13 cellular contexts compared by ENCODE assay signal in genomic region chr1:2278591-2279209, GRCh38. TPM values are rescaled to one million over a fixed set of nuclear protein-coding genes. Genes with fewer than 3 reads are reported as not detected.
DNase-seq lines count a peak whose midpoint lies in the region; ATAC-seq, FAIRE-seq and TF ChIP-seq lines count a peak whose summit lies in the region.
"Had no signal": no experiment of that assay in that cellular context is flagged by ENCODE, and none has a peak within 500 bp of the region (broad histone marks: within the 10 kb centered on the region; RNA-seq: fewer than 3 reads in every experiment).

No MANE protein-coding gene starts in this region.

- H3K18ac ChIP-seq in IMR-90 (ENCODE audit: low read depth, low read length): peak overlapping the region; percentile 72

- in situ Hi-C loops in IMR-90 (cut with MboI; ENCODE audit: low sequenced_read_pairs): no loop called here

- dilution Hi-C loops in IMR-90 (cut with HindIII; ENCODE audit: low sequenced_read_pairs, unreplicated experiment): no loop called here

- H2BK5ac ChIP-seq in IMR-90 (ENCODE audit: low read depth, low read length, poor library complexity, severe bottlenecking): peak overlapping the region; percentile 82

- peak overlapping the region; percentile 82 for H3K4ac ChIP-seq in IMR-90 (ENCODE audit: low read depth, low read length)

- no peak overlapping the region for H3K27ac Mint-ChIP-seq in activated T-helper 2 cell treated with anti-CD3 and anti-CD28 coated beads, Interferon-gamma antibody, Interleukin-2, Interleukin-4, amounts not matched to agents 10 μg/mL and 5 μg/mL and 100 μg/mL, durations not matched to agents 14 hours and 24 hours and 36 hours
- H3K27ac Mint-ChIP-seq: stimulated activated naive CD8-positive, alpha-beta T cell treated with anti-CD3 and anti-CD28 coated beads, Interleukin-15, Interleukin-2, amounts not matched to agents 100 ng/mL and 50 ng/mL, for 24 hours had no signal

- WGBS in IMR-90 (ENCODE audit: extremely low coverage in 2 of 2, insufficient read length in 1 of 2), 2 experiments: no CpG with 5 or more reads among the region's 16 CpGs

- H4K5ac ChIP-seq in IMR-90 (ENCODE audit: low read depth, low read length): peak overlapping the region; percentile 65; the same call in 1 of the 2 replicates

- H3K36me3 Mint-ChIP-seq in activated T-helper 2 cell treated with anti-CD3 and anti-CD28 coated beads, Interferon-gamma antibody, Interleukin-2, Interleukin-4, amounts not matched to agents 10 μg/mL and 5 μg/mL and 100 μg/mL, durations not matched to agents 14 hours and 24 hours and 36 hours (ENCODE audit: low read depth): peaks cover 18% of the 10 kb centered on the region

- H2BK20ac ChIP-seq in IMR-90 (ENCODE audit: low read depth, low read length): peak overlapping the region; percentile 48; the same call in 1 of the 2 replicates

- TF ChIP-seq POLR2A in IMR-90 (IDR thresholded peaks at IDR 0.05; ENCODE audit: low read depth, low read length): no peak
- no peak for TF ChIP-seq POLR2A in GM12891 (IDR thresholded peaks at IDR 0.05; ENCODE audit: low read depth, low read length)

- peaks cover 13 to 67% of the 10 kb centered on the region in 2 experiments for H3K79me1 ChIP-seq in IMR-90 (ENCODE audit: low read depth in 1 of 2, low read length in 2 of 2)

- H3K9me3 ChIP-seq in IMR-90 (ENCODE audit: control insufficient read depth, insufficient read depth, low read length) (no peaks in the 10 kb centered on the region), mucosa of rectum (ENCODE audit: control insufficient read depth in 2 of 2, low read length in 2 of 2) (no peaks in the 10 kb centered on the region)

- no peak overlapping the region for H3K56ac ChIP-seq in IMR-90 (ENCODE audit: extremely low read depth, insufficient read depth, low read length)

- peak overlapping the region; percentile 76 for H2BK120ac ChIP-seq in IMR-90 (ENCODE audit: low read depth, low read length)

- no peaks in the 10 kb centered on the region for H3K27me3 Mint-ChIP-seq in activated T-helper 2 cell treated with anti-CD3 and anti-CD28 coated beads, Interferon-gamma antibody, Interleukin-2, Interleukin-4, amounts not matched to agents 10 μg/mL and 5 μg/mL and 100 μg/mL, durations not matched to agents 14 hours and 24 hours and 36 hours (ENCODE audit: low read depth)
- H3K27me3 Mint-ChIP-seq: stimulated activated naive CD8-positive, alpha-beta T cell treated with anti-CD3 and anti-CD28 coated beads, Interleukin-15, Interleukin-2, amounts not matched to agents 100 ng/mL and 50 ng/mL, for 24 hours had no signal

- CTCF ChIA-PET in IMR-90 (lab: Yijun Ruan, JAX): interaction anchor here (0.6 kb wide), 1 partner anchor 38 kb away, joined by 5 read pairs; no protein-coding TSS in a partner anchor

- H3K14ac ChIP-seq in IMR-90 (replicated peaks; ENCODE audit: low read depth, low read length): peak overlapping the region; percentile 82

- peaks cover 6% of the 10 kb centered on the region for H3K36me3 ChIP-seq in IMR-90 (ENCODE audit: control insufficient read depth, insufficient read depth, low read length)
- peaks cover 0 to 4% of the 10 kb centered on the region in 2 donors for H3K36me3 ChIP-seq in mucosa of rectum (ENCODE audit: control insufficient read depth in 2 of 2, insufficient read depth in 2 of 2, low read length in 2 of 2)

- TF ChIP-seq RAD21 in IMR-90 (IDR thresholded peaks at IDR 0.05; ENCODE audit: low read length): no peak

- peak overlapping the region; percentile 82 to 86; a peak in 3 of 4 replicates for H4K8ac ChIP-seq in IMR-90 (ENCODE audit: low read depth in 2 of 2, low read length in 2 of 2)

- no TSS peak for BruUV-seq in IMR-90 (replicated peaks; lab: Mats Ljungman, UMichigan)

- peaks cover 56% of the 10 kb centered on the region for H4K20me1 ChIP-seq in IMR-90 (ENCODE audit: insufficient read depth, low read length)

- H3K9ac ChIP-seq in IMR-90 (ENCODE audit: low read depth, low read length): peak overlapping the region; percentile 52
- H3K9ac ChIP-seq in mucosa of rectum (ENCODE audit: low read depth in 1 of 2, low read length in 2 of 2): peak overlapping the region in 1 of 2 donors; percentile 17

- peaks cover 52% of the 10 kb centered on the region for H3K4me1 ChIP-seq in IMR-90 (ENCODE audit: control insufficient read depth, insufficient read depth, low read length)
- peaks cover 24 to 27% of the 10 kb centered on the region in 2 donors for H3K4me1 ChIP-seq in mucosa of rectum (ENCODE audit: control insufficient read depth in 2 of 2, insufficient read depth in 2 of 2, low read length in 2 of 2)

- H4K91ac ChIP-seq in IMR-90 (ENCODE audit: insufficient read depth, low read depth, low read length): peak overlapping the region; percentile 84

- H3K4me2 ChIP-seq in IMR-90 (ENCODE audit: low read depth, low read length): peak overlapping the region; percentile 79

- ATAC-seq in IMR-90 (ENCODE audit: low read depth): no peak; the same call in 1 of the 2 replicates
- no peak for ATAC-seq in GM19467 (IDR thresholded peaks at IDR 0.05; ENCODE audit: unreplicated experiment)

- TF ChIP-seq CTCF in IMR-90 (conservative IDR thresholded peaks at IDR 0.05; ENCODE audit: low read depth, low read length) (no peak), dorsolateral prefrontal cortex (IDR thresholded peaks at IDR 0.05 in 54 of 56, conservative IDR thresholded peaks at IDR 0.05 in 2 of 56; ENCODE audit: low read depth in 1 of 56, partially characterized antibody in 56 of 56) (no peak)

- H3K4me3 Mint-ChIP-seq in activated T-helper 2 cell treated with anti-CD3 and anti-CD28 coated beads, Interferon-gamma antibody, Interleukin-2, Interleukin-4, amounts not matched to agents 10 μg/mL and 5 μg/mL and 100 μg/mL, durations not matched to agents 14 hours and 24 hours and 36 hours (ENCODE audit: low read depth): no peak overlapping the region
- H3K4me3 Mint-ChIP-seq: stimulated activated naive CD8-positive, alpha-beta T cell treated with anti-CD3 and anti-CD28 coated beads, Interleukin-15, Interleukin-2, amounts not matched to agents 100 ng/mL and 50 ng/mL, for 24 hours had no signal

- no peaks in the 10 kb centered on the region for H3K27me3 ChIP-seq in IMR-90 (ENCODE audit: control insufficient read depth, insufficient read depth, low read length)
- H3K27me3 ChIP-seq in dorsolateral prefrontal cortex: no peaks in the 10 kb centered on the region
- no peaks in the 10 kb centered on the region for H3K27me3 ChIP-seq in mucosa of rectum (ENCODE audit: control insufficient read depth in 2 of 2, insufficient read depth in 2 of 2, low read length in 2 of 2)

- no peaks in the 10 kb centered on the region for H3K9me3 Mint-ChIP-seq in activated T-helper 2 cell treated with anti-CD3 and anti-CD28 coated beads, Interferon-gamma antibody, Interleukin-2, Interleukin-4, amounts not matched to agents 10 μg/mL and 5 μg/mL and 100 μg/mL, durations not matched to agents 14 hours and 24 hours and 36 hours
- H3K9me3 Mint-ChIP-seq: stimulated activated naive CD8-positive, alpha-beta T cell treated with anti-CD3 and anti-CD28 coated beads, Interleukin-15, Interleukin-2, amounts not matched to agents 100 ng/mL and 50 ng/mL, for 24 hours had no signal

- peaks cover 26% of the 10 kb centered on the region for H3K9me1 ChIP-seq in IMR-90 (ENCODE audit: insufficient read depth, low read length)

- H3K4me3 ChIP-seq in IMR-90 (ENCODE audit: insufficient read depth, low read depth, low read length) (no peak overlapping the region), dorsolateral prefrontal cortex (no peak overlapping the region), mucosa of rectum (ENCODE audit: low read length in 2 of 2) (no peak overlapping the region)

- FAIRE-seq in GM12891 (lab: Jason Lieb, UNC): no peak
- FAIRE-seq: RCC 7860 had no signal

- H3K23ac ChIP-seq in IMR-90 (ENCODE audit: low read depth, low read length): peak overlapping the region; percentile 76

- intact Hi-C loops in IMR-90 (cut with micrococcal nuclease): loop anchor here (5.0 kb wide), 1 partner anchor 46 kb away; no protein-coding TSS in a partner anchor
- intact Hi-C loops in dorsolateral prefrontal cortex (cut with DNase I): no loop called here
- intact Hi-C loops in activated T-helper 2 cell treated with anti-CD3 and anti-CD28 coated beads, Interferon-gamma antibody, Interleukin-2, Interleukin-4, amounts not matched to agents 10 μg/mL and 5 μg/mL and 100 μg/mL, durations not matched to agents 14 hours and 24 hours and 36 hours (cut with micrococcal nuclease): no loop called here

- H3K27ac ChIP-seq in IMR-90 (ENCODE audit: insufficient read depth, low read length): peak overlapping the region; percentile 95
- H3K27ac ChIP-seq in dorsolateral prefrontal cortex: peak overlapping the region in 34 of 59 donors; percentile 9 to 85 (median 40)
- peak overlapping the region; percentile 31 to 52 for H3K27ac ChIP-seq in mucosa of rectum (ENCODE audit: low read depth in 2 of 2, low read length in 2 of 2)
- peak overlapping the region; percentile 7 for H3K27ac ChIP-seq in substantia nigra (ENCODE audit: low read depth, low read length, poor library complexity, severe bottlenecking)

- H2AFZ ChIP-seq in IMR-90 (replicated peaks; ENCODE audit: low read length, poor library complexity): peak overlapping the region; percentile 77

- H2BK15ac ChIP-seq in IMR-90 (ENCODE audit: low read depth, low read length): peak overlapping the region; percentile 22; the same call in 1 of the 3 replicates

- POLR2A ChIA-PET in IMR-90 (lab: Charles Lee; ENCODE audit: unreplicated experiment): interaction anchor here (1.2 kb wide), 1 partner anchor 12 kb away, joined by 3 read pairs; no protein-coding TSS in a partner anchor

- H2AK5ac ChIP-seq in IMR-90 (ENCODE audit: low read depth, low read length): peak overlapping the region; percentile 95

- H2AK9ac ChIP-seq in IMR-90 (replicated peaks; ENCODE audit: low read depth, low read length, poor library complexity): peak overlapping the region; percentile 97

- H3K4me1 Mint-ChIP-seq in activated T-helper 2 cell treated with anti-CD3 and anti-CD28 coated beads, Interferon-gamma antibody, Interleukin-2, Interleukin-4, amounts not matched to agents 10 μg/mL and 5 μg/mL and 100 μg/mL, durations not matched to agents 14 hours and 24 hours and 36 hours (ENCODE audit: low read depth): peaks cover 15% of the 10 kb centered on the region

- DNase-seq in IMR-90 (no peak), dorsolateral prefrontal cortex (no peak), substantia nigra (lab: John Stamatoyannopoulos, UW) (no peak), Kasumi-1 (lab: John Stamatoyannopoulos, UW) (no peak), GM12891 (ENCODE audit: insufficient read length, low spot score) (no peak)
- DNase-seq in activated T-helper 2 cell treated with anti-CD3 and anti-CD28 coated beads, Interferon-gamma antibody, Interleukin-2, Interleukin-4, amounts not matched to agents 10 μg/mL and 5 μg/mL and 100 μg/mL, durations not matched to agents 14 hours and 24 hours and 36 hours (ENCODE audit: low spot score): no peak
- DNase-seq: activated T-cell treated with anti-CD3 and anti-CD28 coated beads, Interleukin-2, amount 50 U/mL, for 48 hours; DMS79; KG1 had no signal

RNA-seq across cellular contexts. Expression of gene SKI, which starts 50.6 kb away (rescaled TPM):
- total RNA-seq in IMR-90 (2012; rRNA removed) (2.3 and 3.9 TPM in 2 replicates), dorsolateral prefrontal cortex (100 to 1,000 TPM in 27 of 120 experiments, 10 to 100 TPM in 93; 65.3 to 147 (median 87.5) TPM)
- polyA plus RNA-seq in IMR-90 (2012; rRNA removed): 20.1 and 20.8 TPM in 2 replicates
- 13.7 and 20.7 TPM in 2 replicates for polyA plus RNA-seq in IMR-90 (2012; cell fraction: cytosol; rRNA removed)
- polyA plus RNA-seq in IMR-90 (2012; cell fraction: nucleus; rRNA removed; ENCODE audit: low replicate concordance): 42.1 and 52.9 TPM in 2 replicates
- 3.2 TPM for polyA plus RNA-seq in GM12891 (2012; ENCODE audit: low read depth, missing spikeins)
- 37.0 and 41.1 TPM in 2 replicates for total RNA-seq in activated T-helper 2 cell treated with anti-CD3 and anti-CD28 coated beads, Interferon-gamma antibody, Interleukin-2, Interleukin-4, amounts not matched to agents 10 μg/mL and 5 μg/mL and 100 μg/mL, durations not matched to agents 14 hours and 24 hours and 36 hours

Comparison
In these comparisons a context has a peak if more than half of its experiments do, and no peak if none do; other contexts are left out.
1. H3K27ac ChIP-seq: peak in every context shown above with its lines; median percentile 95 in IMR-90; 42 in mucosa of rectum; 40 in dorsolateral prefrontal cortex; 7 in substantia nigra.